Comparison of ENCODE assay signal across 13 cellular contexts in the genomic region with DNA sequence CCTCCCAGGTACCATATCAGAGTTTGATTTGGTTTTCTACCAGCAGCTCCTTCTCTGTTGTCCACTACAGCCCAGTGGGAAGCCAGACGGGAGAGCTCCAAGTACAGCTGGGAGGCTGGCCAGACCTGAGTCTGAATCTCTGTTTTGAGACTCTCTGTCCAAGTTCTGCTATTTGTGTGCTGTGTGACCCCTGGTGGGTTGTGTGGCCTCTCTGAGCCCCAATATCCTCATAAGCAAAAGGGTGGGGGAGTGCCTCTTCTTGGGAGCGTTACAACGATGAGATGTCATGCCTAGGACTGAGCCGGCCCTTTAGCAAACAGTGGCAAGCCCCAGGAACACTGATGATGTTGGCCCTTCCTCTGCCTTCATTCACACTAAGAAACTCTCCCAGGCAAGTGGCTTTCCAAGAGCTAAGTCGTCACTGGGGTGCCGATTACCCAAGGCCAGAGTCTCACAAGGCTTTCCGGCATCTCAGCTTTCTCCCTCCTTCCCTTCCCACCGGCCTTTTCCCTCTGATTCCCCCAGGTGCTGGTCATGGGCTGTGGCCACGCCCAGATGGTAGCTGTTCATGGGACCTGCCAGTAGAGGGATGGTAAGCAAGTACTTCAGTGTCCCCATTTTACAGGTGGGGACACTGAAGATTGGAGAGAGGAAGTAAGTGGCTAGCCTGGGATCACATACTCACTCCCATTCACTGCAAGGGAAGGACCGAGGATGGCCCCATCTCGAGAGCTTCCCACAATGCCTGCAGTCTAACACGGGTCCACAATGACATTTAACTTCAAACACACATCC. TPM values are rescaled to one million over a fixed set of nuclear protein-coding genes. Genes with fewer than 3 reads are reported as not detected.
DNase-seq lines count a peak whose midpoint lies in the region; ATAC-seq lines count a peak whose summit lies in the region.
"Had no signal": no experiment of that assay in that cellular context is flagged by ENCODE, and none has a peak within 500 bp of the region (broad histone marks: within the 10 kb centered on the region; RNA-seq: fewer than 3 reads in every experiment).

No MANE protein-coding gene starts in this region.

- H3K4me1 ChIP-seq in effector memory CD4-positive, alpha-beta T cell (ENCODE audit: control insufficient read depth, insufficient read depth, low read length, poor library complexity, severe bottlenecking) = peaks cover 91% of the 10 kb centered on the region
- H3K4me1 ChIP-seq: left ventricle myocardium inferior had no signal

- H3K9me3 ChIP-seq in effector memory CD4-positive, alpha-beta T cell (ENCODE audit: control insufficient read depth, low read length) = no peaks in the 10 kb centered on the region
- H3K9me3 ChIP-seq: left ventricle myocardium inferior had no signal

- no peak for ATAC-seq in activated T-cell treated with anti-CD3 and anti-CD28 coated beads, Interleukin-2, amount 50 U/mL, for 4 hours
- ATAC-seq in HG02588 (IDR thresholded peaks at IDR 0.05; ENCODE audit: unreplicated experiment) = no peak

- H3K27me3 Mint-ChIP-seq in activated T-cell treated with anti-CD3 and anti-CD28 coated beads, Interleukin-2, amount 50 U/mL, for 24 hours = no peaks in the 10 kb centered on the region
- no peaks in the 10 kb centered on the region for H3K27me3 Mint-ChIP-seq in activated T-cell treated with anti-CD3 and anti-CD28 coated beads, Interleukin-2, amount 50 U/mL, for 4 hours (ENCODE audit: low read depth)
- H3K27me3 Mint-ChIP-seq in stimulated activated naive CD8-positive, alpha-beta T cell treated with anti-CD3 and anti-CD28 coated beads, Interleukin-15, Interleukin-2, amounts not matched to agents 100 ng/mL and 50 ng/mL, for 24 hours = no peaks in the 10 kb centered on the region

- H3K4me3 ChIP-seq in effector memory CD4-positive, alpha-beta T cell (ENCODE audit: insufficient read depth, low read depth, low read length, poor library complexity, severe bottlenecking) = no peak overlapping the region
- H3K4me3 ChIP-seq: left ventricle myocardium inferior had no signal

- in situ Hi-C loops in SK-MEL-5 (cut with HindIII; ENCODE audit: low pct_unique_long_range_greater_than_20kb, low sequenced_read_pairs) = no loop called here

- no peak for DNase-seq in activated T-cell treated with anti-CD3 and anti-CD28 coated beads, Interleukin-2, amount 50 U/mL, for 24 hours
- no peak for DNase-seq in activated T-cell treated with anti-CD3 and anti-CD28 coated beads, Interleukin-2, amount 50 U/mL, for 4 hours
- DNase-seq in SK-MEL-5 (ENCODE audit: low read depth, low spot score) = peak; percentile 27
- no peak for DNase-seq in effector memory CD4-positive, alpha-beta T cell
- DNase-seq in stimulated activated CD4-positive, alpha-beta T cell treated with anti-CD3 and anti-CD28 coated beads, Interleukin-15, amount 100 ng/mL, for 24 hours = no peak
- no peak for DNase-seq in NCI-H226
- DNase-seq: brain microvascular endothelial cell, left ventricle myocardium inferior, NCI-H187, NCI-H526 had no signal

- H3K36me3 ChIP-seq in effector memory CD4-positive, alpha-beta T cell (ENCODE audit: control insufficient read depth, insufficient read depth, low read length) = peaks cover 58% of the 10 kb centered on the region
- H3K36me3 ChIP-seq: brain microvascular endothelial cell, left ventricle myocardium inferior had no signal

- H3K4me1 Mint-ChIP-seq in activated T-cell treated with anti-CD3 and anti-CD28 coated beads, Interleukin-2, amount 50 U/mL, for 24 hours (ENCODE audit: low read depth) = peaks cover 95% of the 10 kb centered on the region
- peaks cover 94% of the 10 kb centered on the region for H3K4me1 Mint-ChIP-seq in activated T-cell treated with anti-CD3 and anti-CD28 coated beads, Interleukin-2, amount 50 U/mL, for 4 hours (ENCODE audit: low read depth)
- H3K4me1 Mint-ChIP-seq in stimulated activated naive CD8-positive, alpha-beta T cell treated with anti-CD3 and anti-CD28 coated beads, Interleukin-15, Interleukin-2, amounts not matched to agents 100 ng/mL and 50 ng/mL, for 24 hours (ENCODE audit: low read depth) = peaks cover 93% of the 10 kb centered on the region

- H3K9me3 Mint-ChIP-seq in activated T-cell treated with anti-CD3 and anti-CD28 coated beads, Interleukin-2, amount 50 U/mL, for 24 hours = no peaks in the 10 kb centered on the region
- H3K9me3 Mint-ChIP-seq in activated T-cell treated with anti-CD3 and anti-CD28 coated beads, Interleukin-2, amount 50 U/mL, for 4 hours = no peaks in the 10 kb centered on the region
- no peaks in the 10 kb centered on the region for H3K9me3 Mint-ChIP-seq in stimulated activated naive CD8-positive, alpha-beta T cell treated with anti-CD3 and anti-CD28 coated beads, Interleukin-15, Interleukin-2, amounts not matched to agents 100 ng/mL and 50 ng/mL, for 24 hours

- H3K27me3 ChIP-seq in effector memory CD4-positive, alpha-beta T cell (replicated peaks; ENCODE audit: control insufficient read depth, insufficient read depth, low read length, poor library complexity, severe bottlenecking) = no peaks in the 10 kb centered on the region
- H3K27me3 ChIP-seq: brain microvascular endothelial cell had no signal

- H3K27ac ChIP-seq in effector memory CD4-positive, alpha-beta T cell (ENCODE audit: insufficient read depth, low read length, poor library complexity, severe bottlenecking) = peak overlapping the region; percentile 97
- H3K27ac ChIP-seq: brain microvascular endothelial cell, left ventricle myocardium inferior had no signal

- H3K27ac Mint-ChIP-seq in activated T-cell treated with anti-CD3 and anti-CD28 coated beads, Interleukin-2, amount 50 U/mL, for 24 hours = peak overlapping the region; percentile 99
- peak overlapping the region; percentile 89 for H3K27ac Mint-ChIP-seq in stimulated activated naive CD8-positive, alpha-beta T cell treated with anti-CD3 and anti-CD28 coated beads, Interleukin-15, Interleukin-2, amounts not matched to agents 100 ng/mL and 50 ng/mL, for 24 hours

- peak overlapping the region; percentile 47 for H3K4me3 Mint-ChIP-seq in activated T-cell treated with anti-CD3 and anti-CD28 coated beads, Interleukin-2, amount 50 U/mL, for 24 hours
- H3K4me3 Mint-ChIP-seq in activated T-cell treated with anti-CD3 and anti-CD28 coated beads, Interleukin-2, amount 50 U/mL, for 4 hours = no peak overlapping the region
- H3K4me3 Mint-ChIP-seq in stimulated activated naive CD8-positive, alpha-beta T cell treated with anti-CD3 and anti-CD28 coated beads, Interleukin-15, Interleukin-2, amounts not matched to agents 100 ng/mL and 50 ng/mL, for 24 hours = peak overlapping the region; percentile 30

- H3K36me3 Mint-ChIP-seq in activated T-cell treated with anti-CD3 and anti-CD28 coated beads, Interleukin-2, amount 50 U/mL, for 24 hours (ENCODE audit: low read depth) = peaks cover 94% of the 10 kb centered on the region
- H3K36me3 Mint-ChIP-seq in activated T-cell treated with anti-CD3 and anti-CD28 coated beads, Interleukin-2, amount 50 U/mL, for 4 hours (ENCODE audit: insufficient read depth) = peaks cover 45% of the 10 kb centered on the region
- peaks cover 40% of the 10 kb centered on the region for H3K36me3 Mint-ChIP-seq in stimulated activated naive CD8-positive, alpha-beta T cell treated with anti-CD3 and anti-CD28 coated beads, Interleukin-15, Interleukin-2, amounts not matched to agents 100 ng/mL and 50 ng/mL, for 24 hours (ENCODE audit: low read depth)

RNA-seq across cellular contexts. Expression of a gene that starts 47.7 kb away (rescaled TPM):
- total RNA-seq in activated T-cell treated with anti-CD3 and anti-CD28 coated beads, Interleukin-2, amount 50 U/mL, for 4 hours = 10 to 100 TPM; 54.6 to 64.6 (median 62.4) TPM
- 0.21 and 0.40 TPM in 2 replicates for total RNA-seq in SK-MEL-5 (2014; rRNA removed; shearing (Covaris generic))
- 0.27 and 0.53 TPM in 2 replicates for polyA plus RNA-seq in SK-MEL-5 (2015; cell fraction: cytosol; rRNA removed)
- polyA plus RNA-seq in SK-MEL-5 (2015; cell fraction: nucleus; rRNA removed) = 0.35 and 0.57 TPM in 2 replicates
- polyA plus RNA-seq: AG04450 had no signal

Comparison
In these comparisons a context has a peak if more than half of its experiments do, and no peak if none do; other contexts are left out.
1. RNA of a gene that starts 47.7 kb away (total RNA-seq): 54.6 to 64.6 TPM in activated T-cell treated with anti-CD3 and anti-CD28 coated beads, Interleukin-2, amount 50 U/mL, for 4 hours; 0.21 to 0.40 TPM in SK-MEL-5; every median in the first group is over 10 times any median in the second.